In the genomic region with DNA sequence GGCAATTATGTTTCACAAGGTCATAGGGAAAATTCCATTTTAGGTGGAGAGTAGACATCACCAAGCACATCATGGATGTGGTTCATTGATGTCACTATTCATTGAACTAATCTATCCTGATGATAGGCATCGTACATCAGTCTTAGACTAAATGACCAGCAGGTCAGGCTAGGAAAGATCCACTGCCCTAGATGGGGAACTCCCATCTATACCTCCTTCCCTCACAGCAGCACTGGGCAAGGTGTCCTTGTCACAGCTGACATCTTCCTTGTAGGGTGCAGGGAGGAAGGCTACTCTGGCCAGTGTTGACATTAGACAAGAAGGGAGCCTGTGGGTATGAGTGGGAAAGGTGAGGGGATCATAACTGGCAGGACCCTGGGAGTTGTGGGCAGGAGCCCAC, we compare ENCODE assay signal across 25 cellular contexts.
"Had no signal": no experiment of that assay in that cellular context is flagged by ENCODE, and none has a peak within 500 bp of the region (broad histone marks: within the 10 kb centered on the region; RNA-seq: fewer than 3 reads in every experiment).

No MANE protein-coding gene starts in this region.

- H3K36me3 Mint-ChIP-seq: naive B cell; natural killer cell; stimulated activated memory B cell treated with anti-CD40 and anti-IgM and Interleukin-4, amounts not matched to agents 10 μg/mL and 1 μg/mL and 100 μg/mL, for 72 hours had no signal

- H3K4me3 ChIP-seq: left ventricle myocardium inferior, lung, psoas muscle, right lobe of liver, smooth muscle cell, tibial nerve, upper lobe of left lung, vagina had no signal

- H3K36me3 ChIP-seq: left ventricle myocardium inferior, right lobe of liver, tibial nerve, upper lobe of left lung, vagina had no signal

- DNase-seq: hippocampal formation; kidney; left colon; left ventricle myocardium inferior; mesendoderm; naive B cell; natural killer cell; nucleus accumbens; psoas muscle; right lobe of liver; stimulated activated CD4-positive, alpha-beta T cell treated with anti-CD3 and anti-CD28 coated beads, Interleukin-1b, Interleukin-23, amount 100 ng/mL, for 48 hours; stimulated activated CD4-positive, alpha-beta T cell treated with anti-CD3 and anti-CD28 coated beads, Interleukin-2, amount 100 ng/mL, for 48 hours; stimulated activated CD4-positive, alpha-beta T cell treated with anti-CD3 and anti-CD28 coated beads, Interleukin-4, amount 100 ng/mL, for 4 hours; stimulated activated CD8-positive, alpha-beta memory T cell treated with anti-CD3 and anti-CD28 coated beads, Interleukin-4, amount 100 ng/mL, for 48 hours; stimulated activated naive CD4-positive, alpha-beta T cell treated with Interleukin-2 at 50 U/mL for 16 hours; stimulated activated naive CD8-positive, alpha-beta T cell treated with anti-CD3 and anti-CD28 coated beads, Interleukin-15, amount 100 ng/mL, for 72 hours; substantia nigra; upper lobe of left lung had no signal

- H3K9ac ChIP-seq: parathyroid adenoma had no signal

- H3K4me2 ChIP-seq: smooth muscle cell had no signal

- H3K79me2 ChIP-seq: parathyroid adenoma had no signal

- H3K9me3 ChIP-seq: left ventricle myocardium inferior, psoas muscle, right lobe of liver, tibial nerve, upper lobe of left lung, vagina had no signal

- H3K27ac ChIP-seq: left ventricle myocardium inferior, parathyroid adenoma, psoas muscle, right lobe of liver, tibial nerve, upper lobe of left lung, vagina had no signal

- H3K4me3 Mint-ChIP-seq: mesothelial cell of epicardium; naive B cell; natural killer cell; stimulated activated memory B cell treated with anti-CD40 and anti-IgM and Interleukin-4, amounts not matched to agents 10 μg/mL and 1 μg/mL and 100 μg/mL, for 72 hours; stimulated activated naive CD8-positive, alpha-beta T cell treated with anti-CD3 and anti-CD28 coated beads, Interleukin-15, amount 100 ng/mL, for 72 hours had no signal

- H2AFZ ChIP-seq: parathyroid adenoma had no signal

- H3K9me3 Mint-ChIP-seq: mesothelial cell of epicardium; naive B cell; natural killer cell; stimulated activated memory B cell treated with anti-CD40 and anti-IgM and Interleukin-4, amounts not matched to agents 10 μg/mL and 1 μg/mL and 100 μg/mL, for 72 hours; stimulated activated naive CD8-positive, alpha-beta T cell treated with anti-CD3 and anti-CD28 coated beads, Interleukin-15, amount 100 ng/mL, for 72 hours had no signal

- H3K27ac Mint-ChIP-seq: mesothelial cell of epicardium; natural killer cell; stimulated activated memory B cell treated with anti-CD40 and anti-IgM and Interleukin-4, amounts not matched to agents 10 μg/mL and 1 μg/mL and 100 μg/mL, for 72 hours; stimulated activated naive CD8-positive, alpha-beta T cell treated with anti-CD3 and anti-CD28 coated beads, Interleukin-15, amount 100 ng/mL, for 72 hours had no signal

- H3K27me3 ChIP-seq: right lobe of liver, tibial nerve, upper lobe of left lung, vagina had no signal

- ATAC-seq: left colon; natural killer cell; psoas muscle; right lobe of liver; stimulated activated memory B cell treated with anti-CD40 and anti-IgM and Interleukin-4, amounts not matched to agents 10 μg/mL and 1 μg/mL and 100 μg/mL, for 72 hours; stimulated activated naive CD8-positive, alpha-beta T cell treated with anti-CD3 and anti-CD28 coated beads, Interleukin-15, amount 100 ng/mL, for 72 hours had no signal

- H3K4me1 ChIP-seq: parathyroid adenoma, right lobe of liver had no signal
